In genomic region chr9:124216474-124217176, GRCh38 we compare ENCODE assay signal across 9 cellular contexts. TPM values are rescaled to one million over a fixed set of nuclear protein-coding genes. Genes with fewer than 3 reads are reported as not detected.
DNase-seq lines count a peak whose midpoint lies in the region; ATAC-seq and TF ChIP-seq lines count a peak whose summit lies in the region.
"Had no signal": no experiment of that assay in that cellular context is flagged by ENCODE, and none has a peak within 500 bp of the region (broad histone marks: within the 10 kb centered on the region; RNA-seq: fewer than 3 reads in every experiment).

No MANE protein-coding gene starts in this region.

- peaks cover 70% of the 10 kb centered on the region for H3K4me1 Mint-ChIP-seq in stimulated activated naive CD8-positive, alpha-beta T cell treated with anti-CD3 and anti-CD28 coated beads, Interleukin-15, amount 100 ng/mL, for 72 hours

- TF ChIP-seq CTCF in GM12875 (IDR thresholded peaks at IDR 0.05; ENCODE audit: borderline replicate concordance, insufficient read depth, low read depth, low read length), result no peak
- no peak for TF ChIP-seq CTCF in left lung (IDR thresholded peaks at IDR 0.05)

- no peaks in the 10 kb centered on the region for H3K9me3 ChIP-seq in left lung

- no peaks in the 10 kb centered on the region for H3K36me3 ChIP-seq in left lung

- in situ Hi-C loops in KBM-7 (cut with MboI; ENCODE audit: low pct_unique_long_range_greater_than_20kb, low sequenced_read_pairs), result no loop called here

- H3K4me1 ChIP-seq in left lung, result peaks cover 17 to 87% of the 10 kb centered on the region in 2 donors

- peak overlapping the region; percentile 36 for H3K4me3 ChIP-seq in GM12875 (ENCODE audit: low read depth, low read length)
- no peak overlapping the region for H3K4me3 ChIP-seq in left lung

- H3K27me3 Mint-ChIP-seq in stimulated activated naive CD8-positive, alpha-beta T cell treated with anti-CD3 and anti-CD28 coated beads, Interleukin-15, amount 100 ng/mL, for 72 hours, result peaks cover 21% of the 10 kb centered on the region

- DNase-seq in KBM-7 (peak; percentile 93), left lung (peak; percentile 72 to 87), HuH-7 (ENCODE audit: low spot score) (no peak)
- peak; percentile 76 for DNase-seq in activated CD8-positive, alpha-beta memory T cell treated with anti-CD3 and anti-CD28 coated beads, Interleukin-2, amount 50 U/mL, for 48 hours
- peak; percentile 48 to 76 for DNase-seq in stimulated activated naive CD8-positive, alpha-beta T cell treated with anti-CD3 and anti-CD28 coated beads, Interleukin-15, amount 100 ng/mL, for 72 hours

- ATAC-seq in left lung (no peak), HG02759 (IDR thresholded peaks at IDR 0.05; ENCODE audit: unreplicated experiment) (no peak), HG03342 (IDR thresholded peaks at IDR 0.05; ENCODE audit: unreplicated experiment) (no peak)
- ATAC-seq in stimulated activated naive CD8-positive, alpha-beta T cell treated with anti-CD3 and anti-CD28 coated beads, Interleukin-15, amount 100 ng/mL, for 72 hours, result peak; percentile 90

- peak overlapping the region in 1 of 2 donors; percentile 89 for H3K27ac ChIP-seq in left lung

- H3K4me3 Mint-ChIP-seq in stimulated activated naive CD8-positive, alpha-beta T cell treated with anti-CD3 and anti-CD28 coated beads, Interleukin-15, amount 100 ng/mL, for 72 hours, result peak overlapping the region; percentile 54 to 74
- H3K4me3 Mint-ChIP-seq: brain had no signal

- H3K27ac Mint-ChIP-seq in stimulated activated naive CD8-positive, alpha-beta T cell treated with anti-CD3 and anti-CD28 coated beads, Interleukin-15, amount 100 ng/mL, for 72 hours, result peak overlapping the region in 1 of 2 donors; percentile 68

- H3K9me3 Mint-ChIP-seq in stimulated activated naive CD8-positive, alpha-beta T cell treated with anti-CD3 and anti-CD28 coated beads, Interleukin-15, amount 100 ng/mL, for 72 hours, result no peaks in the 10 kb centered on the region

- H3K27me3 ChIP-seq in left lung, result no peaks in the 10 kb centered on the region

- intact Hi-C loops in left lung (cut with DNase I), result no loop called here

RNA-seq across cellular contexts. Expression of gene NEK6, which starts 41.1 kb away (rescaled TPM):
- total RNA-seq in left lung, result 100 to 1,000 TPM; 104 to 132 TPM
